Comparison of ENCODE assay signal across 8 cellular contexts in the genomic region with DNA sequence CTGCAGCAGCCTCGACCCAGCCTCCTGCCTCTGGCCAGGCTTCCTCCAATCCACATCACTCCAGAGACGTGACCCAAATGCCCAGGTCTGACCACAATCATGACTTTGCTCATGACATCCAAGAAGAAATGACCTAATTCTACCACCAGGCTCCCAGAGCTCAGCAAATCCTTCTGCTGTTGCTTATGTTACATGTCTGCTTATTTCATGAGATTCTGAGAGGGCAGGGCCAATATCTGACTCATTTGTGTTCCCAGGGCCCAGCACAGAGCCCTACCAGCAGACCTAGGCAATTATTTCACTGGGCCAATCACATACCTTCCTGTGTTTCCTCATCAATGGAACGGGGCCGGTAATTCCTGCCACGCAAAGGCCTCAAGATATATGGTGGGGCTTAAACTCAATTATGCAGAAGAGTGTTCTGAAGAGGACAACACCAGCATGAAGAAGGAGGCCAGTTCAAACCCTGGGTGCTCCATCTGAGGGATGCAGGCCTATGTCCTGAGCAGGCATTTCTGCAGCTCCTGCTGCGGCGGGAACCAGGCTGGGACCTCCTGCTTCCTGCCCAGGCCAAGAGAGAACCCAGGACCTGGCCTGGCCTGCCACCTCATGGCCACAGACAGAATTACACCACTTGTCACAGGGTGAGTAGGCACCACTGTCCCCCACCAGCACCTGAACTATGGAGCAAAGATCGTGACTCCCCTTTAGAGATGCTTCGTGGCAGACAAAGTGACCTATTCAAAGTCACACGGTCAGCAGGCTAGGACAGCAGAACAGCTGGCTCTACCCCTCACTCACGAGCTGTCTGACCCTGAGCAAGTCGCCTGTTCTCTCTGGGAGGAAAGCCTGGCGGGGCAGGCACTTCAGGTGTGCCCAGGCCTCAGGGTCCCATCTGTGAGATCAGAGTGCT. TPM values are rescaled to one million over a fixed set of nuclear protein-coding genes. Genes with fewer than 3 reads are reported as not detected.
DNase-seq lines count a peak whose midpoint lies in the region; ATAC-seq and TF ChIP-seq lines count a peak whose summit lies in the region.

No MANE protein-coding gene starts in this region.

- H3K9me3 ChIP-seq in H9 (ENCODE audit: control insufficient read depth, low read depth, low read length) (no peaks in the 10 kb centered on the region), mammary epithelial cell (replicated peaks; ENCODE audit: insufficient read depth, low read length) (no peaks in the 10 kb centered on the region)

- no peak overlapping the region for H4K91ac ChIP-seq in H9 (ENCODE audit: insufficient read length, low read depth, low read length)

- no peak overlapping the region for H3K23ac ChIP-seq in H9 (ENCODE audit: insufficient read length, low read depth, low read length)

- H3K4me3 Mint-ChIP-seq in H9: no peak overlapping the region

- peaks cover 10% of the 10 kb centered on the region for H3K36me3 ChIP-seq in mammary epithelial cell (ENCODE audit: insufficient read depth, low read length)
- H3K36me3 ChIP-seq in kidney epithelial cell (ENCODE audit: control insufficient read depth, insufficient read depth, low read length): peaks cover 2% of the 10 kb centered on the region

- H3K14ac ChIP-seq in H9 (ENCODE audit: insufficient read depth, low read length): no peak overlapping the region

- no peak overlapping the region for H2BK5ac ChIP-seq in H9 (ENCODE audit: insufficient read length, low read length)

- no peaks in the 10 kb centered on the region; a peak in 1 of 5 replicates for H3K9me3 Mint-ChIP-seq in H9

- in situ Hi-C loops in mammary epithelial cell (cut with MboI; ENCODE audit: low sequenced_read_pairs in 2 of 2): loop anchor here (5.0 kb wide), 3 partner anchors 109 to 244 kb away; a partner anchor contains a TSS

- no peak overlapping the region for H2AFZ ChIP-seq in H9 (ENCODE audit: low read length)
- peak overlapping the region; percentile 41 for H2AFZ ChIP-seq in mammary epithelial cell (ENCODE audit: low read depth, low read length)

- peaks cover 20 to 21% of the 10 kb centered on the region in 2 experiments for H3K4me1 Mint-ChIP-seq in H9

- H2BK120ac ChIP-seq in H9 (ENCODE audit: low read depth, low read length, poor library complexity, severe bottlenecking): no peak overlapping the region

- no peak overlapping the region for H3K4me3 ChIP-seq in WI38 (ENCODE audit: low read depth, low read length)
- H3K4me3 ChIP-seq in mammary epithelial cell (replicated peaks in 1 of 3; ENCODE audit: insufficient read depth in 1 of 3, low read depth in 2 of 3, low read length in 3 of 3): no peak overlapping the region
- no peak overlapping the region for H3K4me3 ChIP-seq in kidney epithelial cell (ENCODE audit: low read depth, low read length)

- TF ChIP-seq CTCF in H9 (conservative IDR thresholded peaks at IDR 0.05): peak; percentile 90
- TF ChIP-seq CTCF in WI38 (IDR thresholded peaks at IDR 0.05; ENCODE audit: low read depth, low read length): peak; percentile 87
- TF ChIP-seq CTCF in mammary epithelial cell (conservative IDR thresholded peaks at IDR 0.05 in 1 of 2, IDR thresholded peaks at IDR 0.05 in 1 of 2; ENCODE audit: extremely low read depth in 1 of 2, insufficient read depth in 1 of 2, low read depth in 1 of 2, low read length in 2 of 2): peak; percentile 86 to 88
- peak; percentile 84 for TF ChIP-seq CTCF in kidney epithelial cell (IDR thresholded peaks at IDR 0.05; ENCODE audit: insufficient read depth, low read length, poor library complexity, severe bottlenecking)

- H2BK15ac ChIP-seq in H9 (ENCODE audit: low read depth, low read length): no peak overlapping the region

- peaks cover 60 to 79% (median 77%) of the 10 kb centered on the region in 3 experiments; a peak in 6 of 7 replicates for H3K36me3 Mint-ChIP-seq in H9 (ENCODE audit: insufficient read depth in 1 of 3, low read depth in 3 of 3)

- no peak overlapping the region for H3K56ac ChIP-seq in H9 (ENCODE audit: insufficient read length, low read depth, low read length)

- H3K27me3 ChIP-seq in H9 (ENCODE audit: insufficient read depth, low read length): no peaks in the 10 kb centered on the region
- H3K27me3 ChIP-seq in mammary epithelial cell (ENCODE audit: insufficient read depth, low read length): no peaks in the 10 kb centered on the region
- H3K27me3 ChIP-seq in kidney epithelial cell (ENCODE audit: control insufficient read depth, insufficient read depth, low read length): no peaks in the 10 kb centered on the region

- BruUV-seq in mammary epithelial cell (replicated peaks; lab: Mats Ljungman, UMichigan): no TSS peak

- no peak overlapping the region for H4K5ac ChIP-seq in H9 (ENCODE audit: insufficient read length, low read depth, low read length)

- no peak overlapping the region for H3T11ph ChIP-seq in H9 (ENCODE audit: low read length)

- H2BK20ac ChIP-seq in H9 (ENCODE audit: low read depth, low read length, poor library complexity, severe bottlenecking): no peak overlapping the region

- no peak overlapping the region for H3K9ac ChIP-seq in H9 (ENCODE audit: extremely low read depth, insufficient read length, low read length)
- no peak overlapping the region for H3K9ac ChIP-seq in mammary epithelial cell (ENCODE audit: insufficient read depth, low read length)

- no peaks in the 10 kb centered on the region for H3K79me1 ChIP-seq in H9 (ENCODE audit: insufficient read depth, low read depth, low read length, poor library complexity, severe bottlenecking)

- H2BK12ac ChIP-seq in H9 (ENCODE audit: insufficient read length, low read depth, low read length): no peak overlapping the region

- CTCF ChIA-PET in mammary epithelial cell (lab: Charles Lee; ENCODE audit: low non-redundant PET): interaction anchor here (0.6 to 1.6 kb wide), 14 partner anchors 15 to 548 kb away, joined by 3 to 17 read pairs (median 5); no protein-coding TSS in a partner anchor

- H3K27me3 Mint-ChIP-seq in H9 (ENCODE audit: low read depth): no peaks in the 10 kb centered on the region; the same call in 1 of the 2 replicates

- H4K20me1 ChIP-seq in H9 (ENCODE audit: control insufficient read depth, insufficient read depth, insufficient read length): peaks cover 2% of the 10 kb centered on the region
- no peaks in the 10 kb centered on the region for H4K20me1 ChIP-seq in mammary epithelial cell (ENCODE audit: insufficient read depth, low read length)

- H3K79me2 ChIP-seq in H9 (ENCODE audit: insufficient read depth, low read length) (no peaks in the 10 kb centered on the region; the same call in 1 of the 2 replicates), mammary epithelial cell (ENCODE audit: insufficient read depth, low read length) (peaks cover 10% of the 10 kb centered on the region)

- dilution Hi-C loops in mammary epithelial cell (cut with HindIII; ENCODE audit: low sequenced_read_pairs): no loop called here

- ATAC-seq in GM21619 (IDR thresholded peaks at IDR 0.05; ENCODE audit: unreplicated experiment): no peak

- no CpG with 5 or more reads among the region's 13 CpGs for WGBS in H9 (ENCODE audit: extremely low coverage, insufficient read length, low lambda C conversion rate)
- WGBS in mammary epithelial cell (ENCODE audit: low coverage, missing lambda C conversion rate): 49% methylated on average over 13 of the region's 13 CpGs

- H3K18ac ChIP-seq in H9 (ENCODE audit: insufficient read length, low read depth, low read length): no peak overlapping the region

- H3K4ac ChIP-seq in H9 (ENCODE audit: low read depth, low read length): no peak overlapping the region

- H3K23me2 ChIP-seq in H9 (ENCODE audit: insufficient read length, low read depth, low read length, poor library complexity, severe bottlenecking): peaks cover 5% of the 10 kb centered on the region

- intact Hi-C loops in mammary epithelial cell (cut with micrococcal nuclease): loop anchor here (1.0 kb wide), 5 partner anchors 82 to 275 kb away; no protein-coding TSS in a partner anchor

- H2AK5ac ChIP-seq in H9 (ENCODE audit: insufficient read length, low read length): no peak overlapping the region

- H3K27ac Mint-ChIP-seq in H9: peak overlapping the region; percentile 27 to 30 (median 29); a peak in 3 of 7 replicates

- H3K27ac ChIP-seq in H9 (ENCODE audit: insufficient read length, low read depth, low read length) (no peak overlapping the region), mammary epithelial cell (ENCODE audit: insufficient read depth, low read depth, low read length) (peak overlapping the region; percentile 18)

- DNase-seq in DMS114 treated with DMSO at 0.1 percent for 48 hours (lab: John Stamatoyannopoulos, UW; ENCODE audit: unreplicated experiment) (peak; percentile 41), H9 (peak; percentile 89), NCI-H2029 treated with DMSO at 0.1 percent for 48 hours (lab: John Stamatoyannopoulos, UW) (peak; percentile 29), mammary epithelial cell (peak; percentile 71), kidney epithelial cell (ENCODE audit: low read depth) (no peak)
- peak; percentile 73 to 78 for DNase-seq in stimulated activated CD4-positive, alpha-beta T cell treated with anti-CD3 and anti-CD28 coated beads, Interleukin-15, amount 100 ng/mL, for 1 hour (ENCODE audit: low read depth in 1 of 2, low spot score in 1 of 2)

- no peak overlapping the region for H3K4me2 ChIP-seq in H9 (ENCODE audit: insufficient read depth, insufficient read length, low read length)
- H3K4me2 ChIP-seq in mammary epithelial cell (ENCODE audit: insufficient read depth, low read depth, low read length): no peak overlapping the region

- no peak overlapping the region for H4K8ac ChIP-seq in H9 (replicated peaks; ENCODE audit: insufficient read length, low read depth, low read length)

- H3K4me1 ChIP-seq in H9 (ENCODE audit: insufficient read depth, low read length) (peaks cover 3% of the 10 kb centered on the region; the same call in 1 of the 2 replicates), mammary epithelial cell (ENCODE audit: insufficient read depth, low read length) (peaks cover 10% of the 10 kb centered on the region)

RNA-seq across cellular contexts. Expression of a gene that starts 5.8 kb away (rescaled TPM):
- 36.5 and 37.2 TPM in 2 replicates for total RNA-seq in H9 (2021)
- 10 to 100 TPM in 1 of 2 donors, under 1 TPM in 1; 0.50 to 20.0 TPM for total RNA-seq in mammary epithelial cell
- 38.2 TPM for polyA plus RNA-seq in mammary epithelial cell
- polyA minus RNA-seq in mammary epithelial cell: 24.8 TPM
- total RNA-seq in kidney epithelial cell: 9.8 and 14.3 TPM in 2 replicates

RNA-seq across cellular contexts. Expression of a gene that starts 14.5 kb away (rescaled TPM):
- 1.6 and 1.9 TPM in 2 replicates for total RNA-seq in H9 (2021)
- under 1 TPM; under 0.01 to 0.21 TPM for total RNA-seq in mammary epithelial cell
- 0.07 TPM for polyA plus RNA-seq in mammary epithelial cell
- polyA minus RNA-seq in mammary epithelial cell: not detected
- total RNA-seq in kidney epithelial cell: 0.41 and 0.96 TPM in 2 replicates

RNA-seq across cellular contexts. Expression of a gene that starts 26.2 kb away (rescaled TPM):
- total RNA-seq in H9 (2021): 0.72 and 1.4 TPM in 2 replicates
- total RNA-seq in mammary epithelial cell: not detected
- polyA plus RNA-seq in mammary epithelial cell: not detected
- not detected for polyA minus RNA-seq in mammary epithelial cell
- total RNA-seq in kidney epithelial cell: not detected in 2 replicates

RNA-seq across cellular contexts. Expression of a gene that starts 28.1 kb away (rescaled TPM):
- total RNA-seq in H9 (2021) (32.4 and 33.3 TPM in 2 replicates), mammary epithelial cell (1 to 10 TPM in 1 of 2 donors, under 1 TPM in 1; 0.73 to 1.7 TPM), kidney epithelial cell (1.9 and 2.5 TPM in 2 replicates)
- polyA plus RNA-seq in mammary epithelial cell: 0.70 TPM
- not detected for polyA minus RNA-seq in mammary epithelial cell
